Comparison of ENCODE assay signal across 19 cellular contexts in genomic region chr16:12504312-12504711, GRCh38.
"Had no signal": no experiment of that assay in that cellular context is flagged by ENCODE, and none has a peak within 500 bp of the region (broad histone marks: within the 10 kb centered on the region; RNA-seq: fewer than 3 reads in every experiment).

No MANE protein-coding gene starts in this region.

- DNase-seq: activated CD4-positive, alpha-beta T cell treated with anti-CD3 and anti-CD28 coated beads, Interleukin-2, amount 10 ng/mL, durations not matched to agents 7 days and 5 days; activated CD8-positive, alpha-beta memory T cell treated with anti-CD3 and anti-CD28 coated beads for 24 hours; activated CD8-positive, alpha-beta memory T cell treated with anti-CD3 and anti-CD28 coated beads, Interleukin-2, amount 50 U/mL, for 48 hours; activated effector memory CD4-positive, alpha-beta T cell treated with Interleukin-2 at 50 U/mL for 16 hours; activated naive CD4-positive, alpha-beta T cell treated with anti-CD3 and anti-CD28 coated beads, Interleukin-2, amount 10 ng/mL, durations not matched to agents 7 days and 5 days; activated naive CD8-positive, alpha-beta T cell treated with anti-CD3 and anti-CD28 coated beads, Interleukin-2, amount 50 U/mL, for 24 hours; activated T-cell treated with anti-CD3 and anti-CD28 coated beads, Interleukin-2, amount 50 U/mL, for 48 hours; anterior cingulate cortex; caudate nucleus; effector memory CD8-positive, alpha-beta T cell; esophagus squamous epithelium; foreskin fibroblast; left cardiac atrium; natural killer cell; stimulated activated CD4-positive, alpha-beta T cell treated with anti-CD3 and anti-CD28 coated beads, Interleukin-4, amount 100 ng/mL, for 1 hour; stimulated activated naive CD8-positive, alpha-beta T cell treated with anti-CD3 and anti-CD28 coated beads, Interleukin-15, amount 100 ng/mL, for 72 hours; transverse colon; uterus had no signal

- H3K9me3 Mint-ChIP-seq: activated CD4-positive, alpha-beta T cell treated with anti-CD3 and anti-CD28 coated beads, Interleukin-2, amount 10 ng/mL, durations not matched to agents 7 days and 5 days; activated naive CD4-positive, alpha-beta T cell treated with anti-CD3 and anti-CD28 coated beads, Interleukin-2, amount 10 ng/mL, durations not matched to agents 7 days and 5 days; activated naive CD8-positive, alpha-beta T cell treated with anti-CD3 and anti-CD28 coated beads, Interleukin-2, amount 50 U/mL, for 24 hours; brain; effector memory CD8-positive, alpha-beta T cell; natural killer cell; stimulated activated naive CD8-positive, alpha-beta T cell treated with anti-CD3 and anti-CD28 coated beads, Interleukin-15, amount 100 ng/mL, for 72 hours had no signal

- H3K4me3 Mint-ChIP-seq: activated CD4-positive, alpha-beta T cell treated with anti-CD3 and anti-CD28 coated beads, Interleukin-2, amount 10 ng/mL, durations not matched to agents 7 days and 5 days; activated naive CD4-positive, alpha-beta T cell treated with anti-CD3 and anti-CD28 coated beads, Interleukin-2, amount 10 ng/mL, durations not matched to agents 7 days and 5 days; activated naive CD8-positive, alpha-beta T cell treated with anti-CD3 and anti-CD28 coated beads, Interleukin-2, amount 50 U/mL, for 24 hours; brain; effector memory CD8-positive, alpha-beta T cell; natural killer cell; stimulated activated naive CD8-positive, alpha-beta T cell treated with anti-CD3 and anti-CD28 coated beads, Interleukin-15, amount 100 ng/mL, for 72 hours had no signal

- H3K27ac Mint-ChIP-seq: activated CD4-positive, alpha-beta T cell treated with anti-CD3 and anti-CD28 coated beads, Interleukin-2, amount 10 ng/mL, durations not matched to agents 7 days and 5 days; activated naive CD4-positive, alpha-beta T cell treated with anti-CD3 and anti-CD28 coated beads, Interleukin-2, amount 10 ng/mL, durations not matched to agents 7 days and 5 days; activated naive CD8-positive, alpha-beta T cell treated with anti-CD3 and anti-CD28 coated beads, Interleukin-2, amount 50 U/mL, for 24 hours; natural killer cell had no signal

- H3K36me3 Mint-ChIP-seq: activated naive CD4-positive, alpha-beta T cell treated with anti-CD3 and anti-CD28 coated beads, Interleukin-2, amount 10 ng/mL, durations not matched to agents 7 days and 5 days; brain; natural killer cell had no signal

- H3K27me3 Mint-ChIP-seq: activated CD4-positive, alpha-beta T cell treated with anti-CD3 and anti-CD28 coated beads, Interleukin-2, amount 10 ng/mL, durations not matched to agents 7 days and 5 days; activated naive CD4-positive, alpha-beta T cell treated with anti-CD3 and anti-CD28 coated beads, Interleukin-2, amount 10 ng/mL, durations not matched to agents 7 days and 5 days; activated naive CD8-positive, alpha-beta T cell treated with anti-CD3 and anti-CD28 coated beads, Interleukin-2, amount 50 U/mL, for 24 hours; brain; effector memory CD8-positive, alpha-beta T cell; stimulated activated naive CD8-positive, alpha-beta T cell treated with anti-CD3 and anti-CD28 coated beads, Interleukin-15, amount 100 ng/mL, for 72 hours had no signal
